ENCODE assay signal across 8 cellular contexts in genomic region chr19:50909240-50910070, GRCh38. TPM values are rescaled to one million over a fixed set of nuclear protein-coding genes. Genes with fewer than 3 reads are reported as not detected.
DNase-seq lines count a peak whose midpoint lies in the region; ATAC-seq and TF ChIP-seq lines count a peak whose summit lies in the region.

No MANE protein-coding gene starts in this region.

- peaks cover 10% of the 10 kb centered on the region for H3K4me1 Mint-ChIP-seq in activated naive CD8-positive, alpha-beta T cell treated with anti-CD3 and anti-CD28 coated beads for 36 hours

- no peaks in the 10 kb centered on the region for H3K36me3 Mint-ChIP-seq in activated naive CD8-positive, alpha-beta T cell treated with anti-CD3 and anti-CD28 coated beads for 36 hours

- H3K4me3 Mint-ChIP-seq in activated naive CD8-positive, alpha-beta T cell treated with anti-CD3 and anti-CD28 coated beads for 36 hours = no peak overlapping the region

- H3K9me3 Mint-ChIP-seq in activated naive CD8-positive, alpha-beta T cell treated with anti-CD3 and anti-CD28 coated beads for 36 hours = no peaks in the 10 kb centered on the region

- no peak for TF ChIP-seq CTCF in mucosa of descending colon (IDR thresholded peaks at IDR 0.05)

- H3K27me3 Mint-ChIP-seq in activated naive CD8-positive, alpha-beta T cell treated with anti-CD3 and anti-CD28 coated beads for 36 hours = peaks cover 54% of the 10 kb centered on the region

- H3K4me1 ChIP-seq in mucosa of descending colon (ENCODE audit: low read depth) = no peaks in the 10 kb centered on the region

- H3K9me3 ChIP-seq in mucosa of descending colon = no peaks in the 10 kb centered on the region

- no peak overlapping the region for H3K4me3 ChIP-seq in mucosa of descending colon

- H3K27ac Mint-ChIP-seq in activated naive CD8-positive, alpha-beta T cell treated with anti-CD3 and anti-CD28 coated beads for 36 hours = no peak overlapping the region

- DNase-seq in CD1c-positive myeloid dendritic cell (ENCODE audit: extremely low spot score) = peak; percentile 33
- peak; percentile 45 for DNase-seq in GM19240 (ENCODE audit: insufficient read length, low spot score)
- DNase-seq in NCI-H2171 treated with DMSO at 0.1 percent for 48 hours (lab: John Stamatoyannopoulos, UW) = peak; percentile 15
- DNase-seq in activated naive CD8-positive, alpha-beta T cell treated with anti-CD3 and anti-CD28 coated beads for 36 hours = peak; percentile 51
- peak; percentile 88 to 91 (median 89) for DNase-seq in mucosa of descending colon
- no peak for DNase-seq in occipital lobe (lab: John Stamatoyannopoulos, UW)
- DNase-seq in NK-92 treated with Interleukin-12 subunit alpha and Interleukin-12 subunit beta, amount 100 ng/mL, for 24 hours (lab: John Stamatoyannopoulos, UW) = no peak

- no peaks in the 10 kb centered on the region for H3K36me3 ChIP-seq in mucosa of descending colon (ENCODE audit: low read depth)

- ATAC-seq in mucosa of descending colon = peak; percentile 99
- ATAC-seq in GM19452 (IDR thresholded peaks at IDR 0.05; ENCODE audit: unreplicated experiment) = no peak

- intact Hi-C loops in mucosa of descending colon (cut with DNase I, micrococcal nuclease) = no loop called here

RNA-seq across cellular contexts. Expression of gene KLK4, which starts 1.7 kb away (rescaled TPM):
- total RNA-seq in activated naive CD8-positive, alpha-beta T cell treated with anti-CD3 and anti-CD28 coated beads for 36 hours = not detected
- total RNA-seq in mucosa of descending colon (1 to 10 TPM; 1.1 to 3.4 (median 1.4) TPM), occipital lobe (not detected)

RNA-seq across cellular contexts. Expression of gene KLK2, which starts 36.2 kb away (rescaled TPM):
- under 1 TPM; 0.38 to 0.45 TPM for total RNA-seq in activated naive CD8-positive, alpha-beta T cell treated with anti-CD3 and anti-CD28 coated beads for 36 hours
- total RNA-seq in mucosa of descending colon (under 1 TPM in 1 of 3 donors, not detected in 2; 0.43 TPM), occipital lobe (not detected)

RNA-seq across cellular contexts. Expression of gene KLK5, which starts 43.4 kb away (rescaled TPM):
- total RNA-seq in activated naive CD8-positive, alpha-beta T cell treated with anti-CD3 and anti-CD28 coated beads for 36 hours = not detected
- not detected for total RNA-seq in mucosa of descending colon
- total RNA-seq in occipital lobe = not detected

RNA-seq across cellular contexts. Expression of gene KLK3, which starts 54.7 kb away (rescaled TPM):
- not detected for total RNA-seq in activated naive CD8-positive, alpha-beta T cell treated with anti-CD3 and anti-CD28 coated beads for 36 hours
- total RNA-seq in mucosa of descending colon (1 to 10 TPM; 3.7 to 9.0 (median 4.8) TPM), occipital lobe (not detected)

RNA-seq across cellular contexts. Expression of gene KLK6, which starts 59.9 kb away (rescaled TPM):
- not detected for total RNA-seq in activated naive CD8-positive, alpha-beta T cell treated with anti-CD3 and anti-CD28 coated beads for 36 hours
- total RNA-seq in mucosa of descending colon (not detected), occipital lobe (not detected)

Comparison
In these comparisons a context has a peak if more than half of its experiments do, and no peak if none do; other contexts are left out.
1. DNase-seq: peak in CD1c-positive myeloid dendritic cell (single experiment), GM19240 (single experiment), NCI-H2171 treated with DMSO at 0.1 percent for 48 hours (single experiment), activated naive CD8-positive, alpha-beta T cell treated with anti-CD3 and anti-CD28 coated beads for 36 hours (single experiment) and mucosa of descending colon (3 of 3); none in occipital lobe (single experiment) and NK-92 treated with Interleukin-12 subunit alpha and Interleukin-12 subunit beta, amount 100 ng/mL, for 24 hours (single experiment).